ENCODE assay signal across 11 cellular contexts in genomic region chr14:96888593-96888992, GRCh38.
DNase-seq lines count a peak whose midpoint lies in the region; ATAC-seq, FAIRE-seq and TF ChIP-seq lines count a peak whose summit lies in the region.
"Had no signal": no experiment of that assay in that cellular context is flagged by ENCODE, and none has a peak within 500 bp of the region (broad histone marks: within the 10 kb centered on the region; RNA-seq: fewer than 3 reads in every experiment).

No MANE protein-coding gene starts in this region.

- no peak for TF ChIP-seq CTCF in coronary artery (IDR thresholded peaks at IDR 0.05)
- no peak for TF ChIP-seq CTCF in pancreas (IDR thresholded peaks at IDR 0.05)
- TF ChIP-seq CTCF in stomach (IDR thresholded peaks at IDR 0.05) = no peak

- FAIRE-seq in pancreas (lab: Jason Lieb, UNC) = no peak

- no peaks in the 10 kb centered on the region for H3K36me3 ChIP-seq in pancreas
- H3K36me3 ChIP-seq in stomach = no peaks in the 10 kb centered on the region
- H3K36me3 ChIP-seq: SJSA1 had no signal

- H3K4me1 ChIP-seq in pancreas (no peaks in the 10 kb centered on the region), stomach (no peaks in the 10 kb centered on the region)
- H3K4me1 ChIP-seq: SJSA1 had no signal

- peak; percentile 99 for DNase-seq in DMS79 treated with DMSO at 0.1 percent for 48 hours (lab: John Stamatoyannopoulos, UW)
- DNase-seq in NCI-H510A (lab: John Stamatoyannopoulos, UW) = peak; percentile 25
- DNase-seq in cerebellum (ENCODE audit: low spot score) = peak; percentile 31
- DNase-seq in coronary artery (ENCODE audit: low spot score) = no peak
- DNase-seq in erythroblast (lab: John Stamatoyannopoulos, UW) = no peak
- no peak for DNase-seq in pancreas
- DNase-seq in stomach = no peak
- DNase-seq: islet precursor cell had no signal

- TF ChIP-seq EP300 in stomach (IDR thresholded peaks at IDR 0.05) = no peak

- ATAC-seq in HG03378 (IDR thresholded peaks at IDR 0.05; ENCODE audit: unreplicated experiment) (peak; percentile 4), pancreas (no peak)

- no peak overlapping the region for H3K4me3 ChIP-seq in coronary artery
- no peak overlapping the region for H3K4me3 ChIP-seq in pancreas
- H3K4me3 ChIP-seq in stomach = no peak overlapping the region
- H3K4me3 ChIP-seq: SJSA1, skin epidermis had no signal

- H3K9me3 ChIP-seq in pancreas = no peaks in the 10 kb centered on the region
- no peaks in the 10 kb centered on the region for H3K9me3 ChIP-seq in stomach
- H3K9me3 ChIP-seq: SJSA1 had no signal

- no peak overlapping the region for H3K27ac ChIP-seq in coronary artery
- no peak overlapping the region for H3K27ac ChIP-seq in pancreas
- no peak overlapping the region for H3K27ac ChIP-seq in stomach
- H3K27ac ChIP-seq: SJSA1, skin epidermis had no signal

- H3K27me3 ChIP-seq in pancreas (no peaks in the 10 kb centered on the region), stomach (no peaks in the 10 kb centered on the region)
- H3K27me3 ChIP-seq: SJSA1 had no signal

- TF ChIP-seq POLR2A in erythroblast (IDR thresholded peaks at IDR 0.05; ENCODE audit: low read length) (no peak), stomach (IDR thresholded peaks at IDR 0.05) (no peak)

- WGBS in pancreas, 2 donors = 69 to 74% methylated on average over 3 of the region's 3 CpGs
- 60 to 78% (median 68%) methylated on average over 3 of the region's 3 CpGs for WGBS in stomach, 5 donors

- intact Hi-C loops in pancreas (cut with DNase I) (no loop called here), stomach (cut with DNase I; ENCODE audit: low total_unique reads) (no loop called here)

Comparison
In these comparisons a context has a peak if more than half of its experiments do, and no peak if none do; other contexts are left out.
1. DNase-seq: peak in DMS79 treated with DMSO at 0.1 percent for 48 hours (single experiment), NCI-H510A (single experiment) and cerebellum (single experiment); none in coronary artery (single experiment), erythroblast (0 of 2), pancreas (0 of 6) and stomach (single experiment).